8 cellular contexts compared by ENCODE assay signal in the genomic region with DNA sequence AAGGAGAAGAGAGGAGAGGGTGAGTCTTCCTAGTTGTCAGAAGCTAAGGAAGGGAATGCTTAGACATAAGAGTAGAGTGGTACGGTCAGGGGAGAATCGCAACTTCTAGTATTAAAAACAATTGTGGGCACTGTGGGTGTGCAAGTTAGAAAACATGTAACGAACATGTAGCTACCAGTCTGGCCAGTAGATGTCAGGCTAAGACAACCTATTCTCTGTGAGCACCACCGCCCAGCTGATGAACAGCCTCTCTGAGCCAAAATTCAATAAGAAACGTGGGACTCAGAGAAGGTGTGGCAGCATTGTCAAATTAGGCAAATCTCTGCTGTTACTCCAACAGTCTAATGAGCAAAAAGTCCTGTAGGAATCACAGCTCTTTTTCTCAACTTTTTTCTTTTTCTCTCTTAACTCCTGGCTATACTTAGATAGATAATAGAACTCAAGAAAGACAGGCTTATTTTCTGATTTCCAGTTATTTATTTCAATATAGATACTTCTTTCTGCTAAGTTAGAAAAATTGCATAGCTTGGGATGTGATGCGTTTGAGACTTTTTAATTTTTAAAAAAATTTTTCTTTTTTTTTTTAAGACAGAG.
DNase-seq lines count a peak whose midpoint lies in the region; ATAC-seq, FAIRE-seq and TF ChIP-seq lines count a peak whose summit lies in the region.

No MANE protein-coding gene starts in this region.

- intact Hi-C loops in mammary epithelial cell (cut with micrococcal nuclease): loop anchor here (1.0 to 5.0 kb wide), 7 partner anchors 38 to 997 kb away; a partner anchor contains a TSS

- FAIRE-seq in keratinocyte (lab: Jason Lieb, UNC): peak; percentile 73

- peak; percentile 80 for ATAC-seq in HG02870 (IDR thresholded peaks at IDR 0.05; ENCODE audit: unreplicated experiment)
- ATAC-seq in HG03175 (IDR thresholded peaks at IDR 0.05; ENCODE audit: unreplicated experiment): no peak

- no TSS peak for BruUV-seq in mammary epithelial cell (replicated peaks; lab: Mats Ljungman, UMichigan)

- dilution Hi-C loops in mammary epithelial cell (cut with HindIII; ENCODE audit: low sequenced_read_pairs) (no loop called here), keratinocyte (cut with MboI; ENCODE audit: extremely low pct_ligation_motif_present, low sequenced_read_pairs) (no loop called here)

- H3K4me2 ChIP-seq in mammary epithelial cell (ENCODE audit: insufficient read depth, low read depth, low read length) (no peak overlapping the region), keratinocyte (ENCODE audit: control insufficient read depth, extremely low read depth, insufficient read depth, low read depth, low read length) (no peak overlapping the region)

- H4K20me1 ChIP-seq in mammary epithelial cell (ENCODE audit: insufficient read depth, low read length) (no peaks in the 10 kb centered on the region), keratinocyte (ENCODE audit: control insufficient read depth, extremely low read depth, insufficient read depth, low read length) (no peaks in the 10 kb centered on the region)

- H3K9me3 ChIP-seq in WERI-Rb-1 (ENCODE audit: severe bottlenecking): no peaks in the 10 kb centered on the region
- no peaks in the 10 kb centered on the region for H3K9me3 ChIP-seq in mammary epithelial cell (replicated peaks; ENCODE audit: insufficient read depth, low read length)
- H3K9me3 ChIP-seq in keratinocyte (ENCODE audit: control insufficient read depth, low read depth, low read length): no peaks in the 10 kb centered on the region

- peak; percentile 53 for DNase-seq in GM12864 (ENCODE audit: low read depth)
- peak; percentile 65 for DNase-seq in NCI-H2171 treated with DMSO at 0.1 percent for 48 hours (lab: John Stamatoyannopoulos, UW)
- peak; percentile 80 for DNase-seq in WERI-Rb-1
- DNase-seq in mammary epithelial cell: peak; percentile 62
- DNase-seq in keratinocyte (ENCODE audit: low read depth, low spot score): peak; percentile 52
- DNase-seq in stimulated activated CD4-positive, alpha-beta T cell treated with anti-CD3 and anti-CD28 coated beads, Interleukin-1b, Interleukin-23, amount 100 ng/mL, for 48 hours: peak; percentile 65

- TF ChIP-seq CTCF in GM12864 (IDR thresholded peaks at IDR 0.05; ENCODE audit: low read depth, low read length, missing control alignments) (peak; percentile 77), WERI-Rb-1 (IDR thresholded peaks at IDR 0.05; ENCODE audit: low read depth, low read length) (peak; percentile 92), mammary epithelial cell (conservative IDR thresholded peaks at IDR 0.05 in 1 of 2, IDR thresholded peaks at IDR 0.05 in 1 of 2; ENCODE audit: extremely low read depth in 1 of 2, insufficient read depth in 1 of 2, low read depth in 1 of 2, low read length in 2 of 2) (peak; percentile 70 to 72), keratinocyte (optimal IDR thresholded peaks at IDR 0.05 in 1 of 3, IDR thresholded peaks at IDR 0.05 in 1 of 3, conservative IDR thresholded peaks at IDR 0.05 in 1 of 3; ENCODE audit: extremely low read depth in 1 of 3, insufficient read depth in 2 of 3, low read length in 3 of 3) (peak; percentile 61 to 90 (median 71))

- CTCF ChIA-PET in mammary epithelial cell (lab: Charles Lee; ENCODE audit: low non-redundant PET): interaction anchor here (0.5 to 1.0 kb wide), 5 partner anchors 13 to 377 kb away, joined by 3 to 6 read pairs (median 3); no protein-coding TSS in a partner anchor

- no peak overlapping the region for H3K9ac ChIP-seq in mammary epithelial cell (ENCODE audit: insufficient read depth, low read length)
- no peak overlapping the region for H3K9ac ChIP-seq in keratinocyte (ENCODE audit: control insufficient read depth, extremely low read depth, insufficient read depth, low read length)

- 6% methylated on average over 6 of the region's 6 CpGs for WGBS in mammary epithelial cell (ENCODE audit: low coverage, missing lambda C conversion rate)

- H2AFZ ChIP-seq in mammary epithelial cell (ENCODE audit: low read depth, low read length) (no peak overlapping the region), keratinocyte (ENCODE audit: control insufficient read depth, low read length) (no peak overlapping the region)

- H3K9me1 ChIP-seq in keratinocyte (ENCODE audit: control insufficient read depth, extremely low read depth, insufficient read depth, low read length): no peaks in the 10 kb centered on the region

- in situ Hi-C loops in mammary epithelial cell (cut with MboI; ENCODE audit: low sequenced_read_pairs in 2 of 2): loop anchor here (5.0 to 25.0 kb wide), 3 partner anchors 219 to 1002 kb away; a partner anchor contains a TSS

- H3K79me2 ChIP-seq in mammary epithelial cell (ENCODE audit: insufficient read depth, low read length) (no peaks in the 10 kb centered on the region), keratinocyte (ENCODE audit: control insufficient read depth, insufficient read depth, low read length) (no peaks in the 10 kb centered on the region)

- H3K27me3 ChIP-seq in WERI-Rb-1 (ENCODE audit: insufficient read depth, low read depth, severe bottlenecking): no peaks in the 10 kb centered on the region
- H3K27me3 ChIP-seq in mammary epithelial cell (ENCODE audit: insufficient read depth, low read length): peaks cover 3% of the 10 kb centered on the region
- H3K27me3 ChIP-seq in keratinocyte (ENCODE audit: control insufficient read depth, extremely low read depth, insufficient read depth, low read length): peaks cover 6% of the 10 kb centered on the region

- no peak overlapping the region for H3K4me3 ChIP-seq in GM12864 (ENCODE audit: low read depth, low read length)
- no peak overlapping the region for H3K4me3 ChIP-seq in WERI-Rb-1 (ENCODE audit: low read depth, low read length)
- H3K4me3 ChIP-seq in mammary epithelial cell (replicated peaks in 1 of 3; ENCODE audit: insufficient read depth in 1 of 3, low read depth in 2 of 3, low read length in 3 of 3): no peak overlapping the region
- H3K4me3 ChIP-seq in keratinocyte (ENCODE audit: control insufficient read depth in 2 of 3, extremely low read depth in 1 of 3, insufficient read depth in 2 of 3, low read depth in 1 of 3, low read length in 3 of 3): no peak overlapping the region

- no peak overlapping the region for H3K27ac ChIP-seq in WERI-Rb-1
- no peak overlapping the region for H3K27ac ChIP-seq in mammary epithelial cell (ENCODE audit: insufficient read depth, low read depth, low read length)
- no peak overlapping the region for H3K27ac ChIP-seq in keratinocyte (ENCODE audit: control insufficient read depth, insufficient read depth, low read length)

- H3K4me1 ChIP-seq in mammary epithelial cell (ENCODE audit: insufficient read depth, low read length) (no peaks in the 10 kb centered on the region), keratinocyte (ENCODE audit: control insufficient read depth, extremely low read depth, insufficient read depth, low read length) (no peaks in the 10 kb centered on the region)

- H3K36me3 ChIP-seq in WERI-Rb-1 (no peaks in the 10 kb centered on the region), mammary epithelial cell (ENCODE audit: insufficient read depth, low read length) (no peaks in the 10 kb centered on the region), keratinocyte (ENCODE audit: control insufficient read depth in 2 of 2, extremely low read depth in 1 of 2, insufficient read depth in 2 of 2, low read length in 2 of 2) (no peaks in the 10 kb centered on the region)
